In the genomic region with DNA sequence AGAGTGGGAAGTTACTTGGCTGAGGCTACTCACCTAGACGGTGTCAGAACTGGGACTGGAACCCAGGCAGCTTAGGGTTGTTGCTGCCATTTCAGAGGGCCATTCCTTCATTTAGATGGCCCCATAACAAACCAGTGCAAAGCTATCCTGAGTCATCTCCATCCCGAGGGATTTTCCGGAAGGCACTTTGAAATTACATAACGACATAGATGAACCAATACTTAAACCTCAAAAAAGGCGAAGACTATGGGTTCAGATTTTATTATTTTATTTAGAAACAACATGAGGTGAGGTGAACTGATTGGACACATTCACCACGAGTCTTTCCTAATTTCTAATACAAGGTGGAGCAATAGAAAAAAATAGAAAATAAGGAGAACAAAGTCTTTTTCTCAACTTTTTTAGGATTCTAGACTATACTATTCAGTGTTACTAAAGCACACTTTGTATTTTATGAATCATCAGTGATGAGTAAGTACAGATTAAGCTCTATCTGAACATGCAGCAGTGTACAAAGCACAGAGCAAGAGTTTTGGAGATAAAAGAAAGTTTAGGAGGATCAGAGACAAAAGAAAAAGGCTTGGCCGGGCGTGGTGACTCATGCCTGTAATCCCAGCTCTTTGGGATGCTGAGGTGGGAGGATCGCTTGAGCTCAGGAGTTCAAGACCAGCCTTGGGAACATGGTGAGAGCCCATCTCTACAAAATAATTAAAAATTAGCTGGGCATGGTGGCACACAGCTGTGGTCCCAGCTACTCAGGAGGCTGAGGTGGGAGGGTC, we compare ENCODE assay signal across 1 cellular context.
TF ChIP-seq lines count a peak whose summit lies in the region.

No MANE protein-coding gene starts in this region.

TF ChIP-seq in WTC11, 78 proteins besides CTCF, POLR2A, EP300 and RAD21 (continued from another document):
- no peak for TF ChIP-seq CDX4 (CRISPR knock-in tag; IDR thresholded peaks at IDR 0.05; ENCODE audit: borderline replicate concordance)
